8 cellular contexts compared by ENCODE assay signal in the genomic region with DNA sequence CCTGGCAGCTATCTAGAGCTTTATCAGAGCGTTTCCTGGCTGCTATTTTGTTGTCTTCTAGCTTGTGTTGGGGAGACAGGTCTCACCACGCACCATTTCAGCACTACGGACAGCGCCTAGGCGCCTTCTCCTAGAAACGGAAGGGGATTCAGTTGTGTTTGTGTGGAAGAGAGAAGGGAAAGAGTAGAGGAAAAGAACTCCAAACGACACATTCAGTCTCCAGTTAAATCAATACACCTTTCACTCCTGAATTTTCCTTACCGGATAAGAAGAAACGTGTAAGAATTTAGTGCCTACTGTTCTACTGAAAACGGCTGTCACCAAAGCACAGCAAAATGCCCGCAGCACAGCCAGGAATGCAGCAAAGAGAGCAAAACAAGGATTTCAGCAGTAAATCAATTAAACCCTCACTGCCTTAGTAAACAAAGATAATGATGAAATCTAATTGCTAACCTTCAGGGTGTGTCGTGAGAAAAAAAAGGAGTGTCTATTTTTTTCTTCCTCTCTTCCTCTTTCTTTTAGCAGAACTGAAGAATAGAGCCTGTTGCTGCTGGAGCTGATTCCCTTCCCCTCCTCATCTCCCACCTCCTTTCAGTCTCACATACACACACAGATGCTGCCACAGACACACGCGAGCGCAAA. TPM values are rescaled to one million over a fixed set of nuclear protein-coding genes. Genes with fewer than 3 reads are reported as not detected.
A peak's percentile ranks its signal among the peaks of the same experiment; 100 is the strongest.
DNase-seq lines count a peak whose midpoint lies in the region; ATAC-seq, FAIRE-seq and TF ChIP-seq lines count a peak whose summit lies in the region.

No MANE protein-coding gene starts in this region.

- peak overlapping the region; percentile 62 for H3K4me3 Mint-ChIP-seq in Calu3 (ENCODE audit: low read depth, unreplicated experiment)
- H3K4me3 Mint-ChIP-seq in activated CD8-positive, alpha-beta memory T cell treated with anti-CD3 and anti-CD28 coated beads, Interleukin-2, amount 10 ng/mL, durations not matched to agents 7 days and 5 days: no peak overlapping the region
- H3K4me3 Mint-ChIP-seq in naive thymus-derived CD8-positive, alpha-beta T cell: no peak overlapping the region

- TF ChIP-seq RAD21 in Ishikawa (IDR thresholded peaks at IDR 0.05; ENCODE audit: low read depth): no peak

- POLR2A ChIA-PET in naive thymus-derived CD8-positive, alpha-beta T cell (lab: Charles Lee): no interaction called here

- no peaks in the 10 kb centered on the region for H3K36me3 Mint-ChIP-seq in Calu3 (ENCODE audit: insufficient read depth, unreplicated experiment)
- no peaks in the 10 kb centered on the region for H3K36me3 Mint-ChIP-seq in activated CD8-positive, alpha-beta memory T cell treated with anti-CD3 and anti-CD28 coated beads, Interleukin-2, amount 10 ng/mL, durations not matched to agents 7 days and 5 days
- H3K36me3 Mint-ChIP-seq in naive thymus-derived CD8-positive, alpha-beta T cell: peaks cover 0 to 18% (median 0%) of the 10 kb centered on the region in 3 donors

- TF ChIP-seq EP300 in Ishikawa (IDR thresholded peaks at IDR 0.05; ENCODE audit: borderline replicate concordance): no peak

- H3K4me3 ChIP-seq in fibroblast of mammary gland (ENCODE audit: control insufficient read depth, low read depth, low read length): no peak overlapping the region

- H3K4me1 Mint-ChIP-seq in Calu3 (ENCODE audit: low read depth, unreplicated experiment): peaks cover 11% of the 10 kb centered on the region
- H3K4me1 Mint-ChIP-seq in activated CD8-positive, alpha-beta memory T cell treated with anti-CD3 and anti-CD28 coated beads, Interleukin-2, amount 10 ng/mL, durations not matched to agents 7 days and 5 days: peaks cover 4% of the 10 kb centered on the region
- peaks cover 2 to 9% (median 4%) of the 10 kb centered on the region in 4 donors for H3K4me1 Mint-ChIP-seq in naive thymus-derived CD8-positive, alpha-beta T cell

- DNase-seq in Calu3 (peak; percentile 75), fibroblast of mammary gland (ENCODE audit: low read depth) (peak; percentile 64), ureter (ENCODE audit: low spot score) (peak; percentile 66), GM19239 (ENCODE audit: insufficient read length, low spot score) (no peak)
- peak; percentile 55 for DNase-seq in activated CD8-positive, alpha-beta memory T cell treated with anti-CD3 and anti-CD28 coated beads, Interleukin-2, amount 10 ng/mL, durations not matched to agents 7 days and 5 days
- DNase-seq in naive thymus-derived CD8-positive, alpha-beta T cell: peak in 6 of 10 donors; percentile 11 to 61 (median 19)

- ATAC-seq in activated CD8-positive, alpha-beta memory T cell treated with anti-CD3 and anti-CD28 coated beads, Interleukin-2, amount 10 ng/mL, durations not matched to agents 7 days and 5 days: no peak
- ATAC-seq in naive thymus-derived CD8-positive, alpha-beta T cell: no peak
- ATAC-seq in HG03196 (IDR thresholded peaks at IDR 0.05; ENCODE audit: unreplicated experiment): no peak

- no TSS peak for BruUV-seq in Calu3 (replicated peaks; lab: Mats Ljungman, UMichigan)

- CTCF ChIA-PET in Calu3 (lab: Charles Lee): no interaction called here
- CTCF ChIA-PET in activated CD8-positive, alpha-beta memory T cell treated with anti-CD3 and anti-CD28 coated beads, Interleukin-2, amount 10 ng/mL, durations not matched to agents 7 days and 5 days (lab: Charles Lee): no interaction called here

- TF ChIP-seq CTCF in Calu3 (IDR thresholded peaks at IDR 0.05; ENCODE audit: unreplicated experiment) (no peak), fibroblast of mammary gland (conservative IDR thresholded peaks at IDR 0.05; ENCODE audit: control insufficient read depth, insufficient read depth, low read depth, low read length) (no peak)

- H3K9me3 Mint-ChIP-seq in Calu3 (ENCODE audit: low read depth, unreplicated experiment): peaks cover 2% of the 10 kb centered on the region
- no peaks in the 10 kb centered on the region for H3K9me3 Mint-ChIP-seq in activated CD8-positive, alpha-beta memory T cell treated with anti-CD3 and anti-CD28 coated beads, Interleukin-2, amount 10 ng/mL, durations not matched to agents 7 days and 5 days (ENCODE audit: low read depth)
- H3K9me3 Mint-ChIP-seq in naive thymus-derived CD8-positive, alpha-beta T cell: peaks cover 0 to 19% (median 5%) of the 10 kb centered on the region in 9 donors

- H3K27ac Mint-ChIP-seq in Calu3 (ENCODE audit: unreplicated experiment): no peak overlapping the region
- no peak overlapping the region for H3K27ac Mint-ChIP-seq in activated CD8-positive, alpha-beta memory T cell treated with anti-CD3 and anti-CD28 coated beads, Interleukin-2, amount 10 ng/mL, durations not matched to agents 7 days and 5 days
- H3K27ac Mint-ChIP-seq in naive thymus-derived CD8-positive, alpha-beta T cell: no peak overlapping the region

- no peak for FAIRE-seq in GM19239 (lab: Jason Lieb, UNC)

- intact Hi-C loops in Calu3 (cut with micrococcal nuclease; ENCODE audit: unreplicated experiment): no loop called here

- H3K27me3 Mint-ChIP-seq in Calu3 (ENCODE audit: unreplicated experiment): peaks cover 37% of the 10 kb centered on the region
- peaks cover 38% of the 10 kb centered on the region for H3K27me3 Mint-ChIP-seq in activated CD8-positive, alpha-beta memory T cell treated with anti-CD3 and anti-CD28 coated beads, Interleukin-2, amount 10 ng/mL, durations not matched to agents 7 days and 5 days
- H3K27me3 Mint-ChIP-seq in naive thymus-derived CD8-positive, alpha-beta T cell: peaks cover 21 to 68% (median 32%) of the 10 kb centered on the region in 5 donors

TF ChIP-seq in Ishikawa, 13 proteins besides CTCF, POLR2A, EP300 and RAD21:
- no peak for TF ChIP-seq TCF12 (IDR thresholded peaks at IDR 0.05; ENCODE audit: low read depth)
- TF ChIP-seq, protein P1, sequence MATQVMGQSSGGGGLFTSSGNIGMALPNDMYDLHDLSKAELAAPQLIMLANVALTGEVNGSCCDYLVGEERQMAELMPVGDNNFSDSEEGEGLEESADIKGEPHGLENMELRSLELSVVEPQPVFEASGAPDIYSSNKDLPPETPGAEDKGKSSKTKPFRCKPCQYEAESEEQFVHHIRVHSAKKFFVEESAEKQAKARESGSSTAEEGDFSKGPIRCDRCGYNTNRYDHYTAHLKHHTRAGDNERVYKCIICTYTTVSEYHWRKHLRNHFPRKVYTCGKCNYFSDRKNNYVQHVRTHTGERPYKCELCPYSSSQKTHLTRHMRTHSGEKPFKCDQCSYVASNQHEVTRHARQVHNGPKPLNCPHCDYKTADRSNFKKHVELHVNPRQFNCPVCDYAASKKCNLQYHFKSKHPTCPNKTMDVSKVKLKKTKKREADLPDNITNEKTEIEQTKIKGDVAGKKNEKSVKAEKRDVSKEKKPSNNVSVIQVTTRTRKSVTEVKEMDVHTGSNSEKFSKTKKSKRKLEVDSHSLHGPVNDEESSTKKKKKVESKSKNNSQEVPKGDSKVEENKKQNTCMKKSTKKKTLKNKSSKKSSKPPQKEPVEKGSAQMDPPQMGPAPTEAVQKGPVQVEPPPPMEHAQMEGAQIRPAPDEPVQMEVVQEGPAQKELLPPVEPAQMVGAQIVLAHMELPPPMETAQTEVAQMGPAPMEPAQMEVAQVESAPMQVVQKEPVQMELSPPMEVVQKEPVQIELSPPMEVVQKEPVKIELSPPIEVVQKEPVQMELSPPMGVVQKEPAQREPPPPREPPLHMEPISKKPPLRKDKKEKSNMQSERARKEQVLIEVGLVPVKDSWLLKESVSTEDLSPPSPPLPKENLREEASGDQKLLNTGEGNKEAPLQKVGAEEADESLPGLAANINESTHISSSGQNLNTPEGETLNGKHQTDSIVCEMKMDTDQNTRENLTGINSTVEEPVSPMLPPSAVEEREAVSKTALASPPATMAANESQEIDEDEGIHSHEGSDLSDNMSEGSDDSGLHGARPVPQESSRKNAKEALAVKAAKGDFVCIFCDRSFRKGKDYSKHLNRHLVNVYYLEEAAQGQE (IDR thresholded peaks at IDR 0.05; ENCODE audit: low read depth): peak; percentile 96

RNA-seq across cellular contexts. Expression of a gene that starts 0.4 kb away (rescaled TPM):
- not detected in 2 replicates for total RNA-seq in Calu3 (2022)
- total RNA-seq in activated CD8-positive, alpha-beta memory T cell treated with anti-CD3 and anti-CD28 coated beads, Interleukin-2, amount 10 ng/mL, durations not matched to agents 7 days and 5 days: not detected
- not detected for total RNA-seq in naive thymus-derived CD8-positive, alpha-beta T cell
- not detected for polyA plus RNA-seq in naive thymus-derived CD8-positive, alpha-beta T cell
- total RNA-seq in ureter: not detected

RNA-seq across cellular contexts. Expression of a gene that starts 13.0 kb away (rescaled TPM):
- 25.4 and 31.1 TPM in 2 replicates for total RNA-seq in Calu3 (2022)
- 10 to 100 TPM; 19.9 to 25.8 TPM for total RNA-seq in activated CD8-positive, alpha-beta memory T cell treated with anti-CD3 and anti-CD28 coated beads, Interleukin-2, amount 10 ng/mL, durations not matched to agents 7 days and 5 days
- 10 to 100 TPM; 19.6 to 24.5 TPM for total RNA-seq in naive thymus-derived CD8-positive, alpha-beta T cell
- polyA plus RNA-seq in naive thymus-derived CD8-positive, alpha-beta T cell: 1 to 10 TPM in 2 of 3 donors, under 1 TPM in 1; 0.81 to 2.4 (median 2.3) TPM
- total RNA-seq in ureter: 20.1 TPM

RNA-seq across cellular contexts. Expression of a gene that starts 15.0 kb away (rescaled TPM):
- total RNA-seq in Calu3 (2022): not detected in 2 replicates
- not detected for total RNA-seq in activated CD8-positive, alpha-beta memory T cell treated with anti-CD3 and anti-CD28 coated beads, Interleukin-2, amount 10 ng/mL, durations not matched to agents 7 days and 5 days
- total RNA-seq in naive thymus-derived CD8-positive, alpha-beta T cell: not detected
- not detected for polyA plus RNA-seq in naive thymus-derived CD8-positive, alpha-beta T cell
- total RNA-seq in ureter: not detected
